Comparison of ENCODE assay signal across 24 cellular contexts in genomic region chr13:46342538-46342937, GRCh38. TPM values are rescaled to one million over a fixed set of nuclear protein-coding genes. Genes with fewer than 3 reads are reported as not detected.
DNase-seq lines count a peak whose midpoint lies in the region; ATAC-seq, FAIRE-seq and TF ChIP-seq lines count a peak whose summit lies in the region.
"Had no signal": no experiment of that assay in that cellular context is flagged by ENCODE, and none has a peak within 500 bp of the region (broad histone marks: within the 10 kb centered on the region; RNA-seq: fewer than 3 reads in every experiment).

No MANE protein-coding gene starts in this region.

- peaks cover 4% of the 10 kb centered on the region for H3K4me1 ChIP-seq in testis
- H3K4me1 ChIP-seq: neural progenitor cell, psoas muscle, vagina had no signal

- no peak for ATAC-seq in activated CD4-positive, alpha-beta T cell treated with anti-CD3 and anti-CD28 coated beads for 36 hours
- ATAC-seq in T-helper 17 cell (no peak), memory B cell (ENCODE audit: low read depth) (no peak)
- ATAC-seq: left colon, psoas muscle had no signal

- intact Hi-C loops in activated CD4-positive, alpha-beta T cell treated with anti-CD3 and anti-CD28 coated beads for 36 hours (cut with DNase I, micrococcal nuclease): loop anchor here in 1 of 2 experiments (5.0 kb wide), 1 partner anchor 45 kb away; the partner anchor contains the start of gene RUBCNL
- intact Hi-C loops in testis (cut with DNase I; ENCODE audit: low total_unique reads): no loop called here

- peaks cover 45% of the 10 kb centered on the region for H3K4me1 Mint-ChIP-seq in activated CD4-positive, alpha-beta T cell treated with anti-CD3 and anti-CD28 coated beads for 36 hours
- H3K4me1 Mint-ChIP-seq in T-helper 17 cell: peaks cover 11% of the 10 kb centered on the region
- H3K4me1 Mint-ChIP-seq in memory B cell: peaks cover 40% of the 10 kb centered on the region

- H3K4me3 Mint-ChIP-seq in activated CD4-positive, alpha-beta T cell treated with anti-CD3 and anti-CD28 coated beads for 36 hours: no peak overlapping the region
- no peak overlapping the region for H3K4me3 Mint-ChIP-seq in T-helper 17 cell
- H3K4me3 Mint-ChIP-seq in memory B cell: no peak overlapping the region
- H3K4me3 Mint-ChIP-seq: CD4-positive, alpha-beta memory T cell; neural progenitor cell had no signal

- H3K9me3 Mint-ChIP-seq in activated CD4-positive, alpha-beta T cell treated with anti-CD3 and anti-CD28 coated beads for 36 hours (ENCODE audit: low read depth): peaks cover 2% of the 10 kb centered on the region
- H3K9me3 Mint-ChIP-seq in memory B cell: no peaks in the 10 kb centered on the region
- H3K9me3 Mint-ChIP-seq: CD4-positive, alpha-beta memory T cell had no signal

- H3K9me3 ChIP-seq in T-helper 17 cell (ENCODE audit: control insufficient read depth, low read length, poor library complexity, severe bottlenecking) (no peaks in the 10 kb centered on the region), testis (no peaks in the 10 kb centered on the region)
- H3K9me3 ChIP-seq: psoas muscle, vagina had no signal

- CTCF ChIA-PET in activated CD4-positive, alpha-beta T cell treated with anti-CD3 and anti-CD28 coated beads for 36 hours (lab: Charles Lee): interaction anchor here (1.1 kb wide), 1 partner anchor 57 kb away, joined by 3 read pairs; no protein-coding TSS in a partner anchor

- no peak overlapping the region for H3K4me3 ChIP-seq in testis
- H3K4me3 ChIP-seq: neural progenitor cell, psoas muscle, vagina had no signal

- no peaks in the 10 kb centered on the region for H3K27me3 Mint-ChIP-seq in activated CD4-positive, alpha-beta T cell treated with anti-CD3 and anti-CD28 coated beads for 36 hours
- H3K27me3 Mint-ChIP-seq in T-helper 17 cell (peaks cover 7% of the 10 kb centered on the region), memory B cell (no peaks in the 10 kb centered on the region)

- POLR2A ChIA-PET in activated CD4-positive, alpha-beta T cell treated with anti-CD3 and anti-CD28 coated beads for 36 hours (lab: Charles Lee): no interaction called here

- no peak overlapping the region for H3K27ac ChIP-seq in testis
- H3K27ac ChIP-seq: neural progenitor cell, psoas muscle, vagina had no signal

- H3K36me3 ChIP-seq in testis (ENCODE audit: low read depth, missing control alignments): no peaks in the 10 kb centered on the region
- H3K36me3 ChIP-seq: neural progenitor cell, vagina had no signal

- 77 to 94% methylated on average over 3 of the region's 3 CpGs for WGBS in testis, 2 donors

- FAIRE-seq in GM12891 (lab: Jason Lieb, UNC) (peak; percentile 72), GM12892 (lab: Jason Lieb, UNC) (no peak)

- TF ChIP-seq CTCF in testis (IDR thresholded peaks at IDR 0.05): no peak

- peak overlapping the region; percentile 95 for H3K27ac Mint-ChIP-seq in activated CD4-positive, alpha-beta T cell treated with anti-CD3 and anti-CD28 coated beads for 36 hours
- H3K27ac Mint-ChIP-seq in T-helper 17 cell: peak overlapping the region; percentile 27
- H3K27ac Mint-ChIP-seq in memory B cell: peak overlapping the region; percentile 69
- H3K27ac Mint-ChIP-seq: neural progenitor cell had no signal

- H3K27me3 ChIP-seq in testis: no peaks in the 10 kb centered on the region
- H3K27me3 ChIP-seq: neural progenitor cell, vagina had no signal

- TF ChIP-seq POLR2A in GM12891 (IDR thresholded peaks at IDR 0.05; ENCODE audit: low read depth, low read length) (no peak), testis (IDR thresholded peaks at IDR 0.05) (no peak), GM12892 (IDR thresholded peaks at IDR 0.05; ENCODE audit: low read depth, low read length) (no peak)

- H3K36me3 Mint-ChIP-seq in activated CD4-positive, alpha-beta T cell treated with anti-CD3 and anti-CD28 coated beads for 36 hours (ENCODE audit: low read depth): peaks cover 9% of the 10 kb centered on the region
- H3K36me3 Mint-ChIP-seq in T-helper 17 cell (ENCODE audit: low read depth): no peaks in the 10 kb centered on the region
- H3K36me3 Mint-ChIP-seq in memory B cell: peaks cover 30% of the 10 kb centered on the region
- H3K36me3 Mint-ChIP-seq: CD4-positive, alpha-beta memory T cell; neural progenitor cell had no signal

- DNase-seq in activated CD4-positive, alpha-beta T cell treated with anti-CD3 and anti-CD28 coated beads for 36 hours: no peak
- no peak for DNase-seq in activated CD4-positive, alpha-beta T cell treated with anti-CD3 and anti-CD28 coated beads, Interleukin-2, amount 50 U/mL, for 48 hours
- DNase-seq in GM12891 (ENCODE audit: insufficient read length, low spot score): no peak
- DNase-seq in T-helper 17 cell: no peak
- DNase-seq in memory B cell (ENCODE audit: low spot score in 2 of 2): no peak
- no peak for DNase-seq in testis
- no peak for DNase-seq in Ammon's horn (ENCODE audit: low spot score)
- DNase-seq in GM12892 (ENCODE audit: insufficient read length): no peak
- DNase-seq: activated CD8-positive, alpha-beta memory T cell treated with anti-CD3 and anti-CD28 coated beads, Interleukin-2, amount 50 U/mL, for 4 hours; anterior cingulate cortex; CD4-positive, alpha-beta memory T cell; central memory CD4-positive, alpha-beta T cell; DMS79; effector CD4-positive, alpha-beta T cell; KG1; left colon; midbrain; NCI-H1092 treated with DMSO at 0.1 percent for 48 hours; NCI-H526 treated with DMSO at 0.1 percent for 48 hours; psoas muscle; stimulated activated CD4-positive, alpha-beta T cell treated with anti-CD3 and anti-CD28 coated beads, Interleukin-4, amount 100 ng/mL, for 4 hours had no signal

TF ChIP-seq in GM12891, 5 proteins besides CTCF, POLR2A, EP300 and RAD21:
- no peak for TF ChIP-seq POU2F2 (IDR thresholded peaks at IDR 0.05; ENCODE audit: low read depth, low read length)
- no peak for TF ChIP-seq POLR2AphosphoS5 (IDR thresholded peaks at IDR 0.05; ENCODE audit: low read depth, low read length)

RNA-seq across cellular contexts. Expression of gene RUBCNL, which starts 44.5 kb away (rescaled TPM):
- total RNA-seq in activated CD4-positive, alpha-beta T cell treated with anti-CD3 and anti-CD28 coated beads for 36 hours: 1 to 10 TPM; 1.0 to 1.1 TPM
- polyA plus RNA-seq in GM12891 (2012; ENCODE audit: low read depth, missing spikeins): 14.8 TPM
- total RNA-seq in T-helper 17 cell (1 to 10 TPM in 1 of 2 donors, under 1 TPM in 1; 0.13 to 5.8 TPM), testis (10 to 100 TPM; 18.3 to 45.6 TPM)
- polyA plus RNA-seq in testis (ENCODE audit: insufficient read depth, low read depth, low replicate concordance): 36.2 TPM
- 15.0 TPM for polyA plus RNA-seq in GM12892 (2012; ENCODE audit: missing spikeins)
- total RNA-seq: CD4-positive, alpha-beta memory T cell; glomerular endothelial cell had no signal

Comparison
In these comparisons a context has a peak if more than half of its experiments do, and no peak if none do; other contexts are left out.
1. H3K27ac Mint-ChIP-seq: peak in every context shown above with its lines; median percentile 95 in activated CD4-positive, alpha-beta T cell treated with anti-CD3 and anti-CD28 coated beads for 36 hours; 69 in memory B cell; 27 in T-helper 17 cell.